Comparison of ENCODE assay signal across 9 cellular contexts in genomic region chr5:316210-317085, GRCh38. TPM values are rescaled to one million over a fixed set of nuclear protein-coding genes. Genes with fewer than 3 reads are reported as not detected.
DNase-seq lines count a peak whose midpoint lies in the region; ATAC-seq and TF ChIP-seq lines count a peak whose summit lies in the region.
"Had no signal": no experiment of that assay in that cellular context is flagged by ENCODE, and none has a peak within 500 bp of the region (broad histone marks: within the 10 kb centered on the region; RNA-seq: fewer than 3 reads in every experiment).

No MANE protein-coding gene starts in this region.

- H3K9me2 ChIP-seq in DOHH2 (replicated peaks; ENCODE audit: control insufficient read depth, low read length) (no peaks in the 10 kb centered on the region), GM23248 (ENCODE audit: insufficient read depth) (no peaks in the 10 kb centered on the region)

- no peaks in the 10 kb centered on the region for H3K36me3 Mint-ChIP-seq in activated naive CD8-positive, alpha-beta T cell treated with anti-CD3 and anti-CD28 coated beads for 36 hours
- H3K36me3 Mint-ChIP-seq in immature natural killer cell: peaks cover 0 to 7% (median 0%) of the 10 kb centered on the region in 3 donors

- no peaks in the 10 kb centered on the region for H3K27me3 ChIP-seq in DOHH2 (ENCODE audit: control insufficient read depth, low read length)
- H3K27me3 ChIP-seq in stomach: peaks cover 9 to 34% (median 32%) of the 10 kb centered on the region in 3 donors
- no peaks in the 10 kb centered on the region for H3K27me3 ChIP-seq in GM23248 (replicated peaks; ENCODE audit: insufficient read depth)

- H3K9me3 ChIP-seq in DOHH2 (ENCODE audit: control insufficient read depth, insufficient read depth, low read length) (no peaks in the 10 kb centered on the region), stomach (no peaks in the 10 kb centered on the region), GM23248 (ENCODE audit: low read depth) (no peaks in the 10 kb centered on the region)

- peaks cover 15% of the 10 kb centered on the region for H3K4me1 Mint-ChIP-seq in activated naive CD8-positive, alpha-beta T cell treated with anti-CD3 and anti-CD28 coated beads for 36 hours
- peaks cover 3 to 4% of the 10 kb centered on the region in 2 donors for H3K4me1 Mint-ChIP-seq in immature natural killer cell

- TF ChIP-seq CTCF in DOHH2 (IDR thresholded peaks at IDR 0.05; ENCODE audit: low read depth, low read length, poor library complexity, severe bottlenecking) (no peak), stomach (IDR thresholded peaks at IDR 0.05) (no peak)

- H3K27me3 Mint-ChIP-seq in activated naive CD8-positive, alpha-beta T cell treated with anti-CD3 and anti-CD28 coated beads for 36 hours: peaks cover 14% of the 10 kb centered on the region
- peaks cover 0 to 2% (median 2%) of the 10 kb centered on the region in 3 donors for H3K27me3 Mint-ChIP-seq in immature natural killer cell (ENCODE audit: low read depth in 3 of 3)

- intact Hi-C loops in stomach (cut with DNase I; ENCODE audit: low total_unique reads): no loop called here

- H3K4me2 ChIP-seq in DOHH2 (ENCODE audit: low read length) (no peak overlapping the region; the same call in 1 of the 2 replicates), GM23248 (ENCODE audit: unreplicated experiment) (no peak overlapping the region)

- peaks cover 27% of the 10 kb centered on the region for H3K36me3 ChIP-seq in DOHH2 (ENCODE audit: control insufficient read depth, low read length)
- H3K36me3 ChIP-seq in stomach: peaks cover 10 to 60% (median 59%) of the 10 kb centered on the region in 4 donors
- peaks cover 5% of the 10 kb centered on the region; the same call in 1 of the 2 replicates for H3K36me3 ChIP-seq in GM23248 (ENCODE audit: low read depth)

- H4K20me1 ChIP-seq in DOHH2 (ENCODE audit: control insufficient read depth, insufficient read depth, low read depth, low read length) (no peaks in the 10 kb centered on the region), GM23248 (ENCODE audit: insufficient read depth) (no peaks in the 10 kb centered on the region)

- peak; percentile 5 for ATAC-seq in GM19455 (IDR thresholded peaks at IDR 0.05; ENCODE audit: unreplicated experiment)
- ATAC-seq in HG03039 (IDR thresholded peaks at IDR 0.05; ENCODE audit: unreplicated experiment): peak; percentile 12

- WGBS in stomach, 5 donors: 83 to 89% (median 89%) methylated on average over 17 to 19 of the region's 19 CpGs
- WGBS in GM23248 (ENCODE audit: low coverage in 1 of 2, low lambda C conversion rate in 2 of 2, missing lambda C conversion rate in 2 of 2), 2 experiments: 82% methylated on average over 19 of the region's 19 CpGs

- in situ Hi-C loops in GM23248 (cut with MboI): loop anchor here (10.0 kb wide), 1 partner anchor 118 kb away; no protein-coding TSS in a partner anchor

- DNase-seq in activated naive CD8-positive, alpha-beta T cell treated with anti-CD3 and anti-CD28 coated beads for 36 hours: no peak
- DNase-seq in stomach (no peak), HK-2 (ENCODE audit: unreplicated experiment) (no peak), immature natural killer cell (no peak), GM23248 (no peak)

- TF ChIP-seq POLR2A in stomach (IDR thresholded peaks at IDR 0.05): no peak

- peaks cover 3% of the 10 kb centered on the region; the same call in 1 of the 2 replicates for H3F3A ChIP-seq in DOHH2 (ENCODE audit: control insufficient read depth, insufficient read depth)
- 0 out of 2 replicates have a peak, but pooled peaks cover 4% of the 10 kb centered on the region for H3F3A ChIP-seq in GM23248 (ENCODE audit: insufficient read depth)

- no peak for TF ChIP-seq EP300 in stomach (IDR thresholded peaks at IDR 0.05)

- H3K4me1 ChIP-seq in DOHH2 (ENCODE audit: control insufficient read depth, low read length) (peaks cover 64% of the 10 kb centered on the region), stomach (peaks cover 12 to 26% (median 14%) of the 10 kb centered on the region in 4 donors), GM23248 (ENCODE audit: insufficient read depth) (peaks cover 14% of the 10 kb centered on the region)

- H3K9ac ChIP-seq in GM23248: no peak overlapping the region

- H3K4me3 Mint-ChIP-seq in activated naive CD8-positive, alpha-beta T cell treated with anti-CD3 and anti-CD28 coated beads for 36 hours: no peak overlapping the region
- no peak overlapping the region for H3K4me3 Mint-ChIP-seq in immature natural killer cell
- H3K4me3 Mint-ChIP-seq: naive thymus-derived CD4-positive, alpha-beta T cell had no signal

- no peak overlapping the region for H2AFZ ChIP-seq in GM23248

- H3K27ac ChIP-seq in DOHH2 (ENCODE audit: low read depth, low read length): peak overlapping the region; percentile 72
- no peak overlapping the region for H3K27ac ChIP-seq in stomach
- no peak overlapping the region for H3K27ac ChIP-seq in GM23248

- no peaks in the 10 kb centered on the region for H3K9me3 Mint-ChIP-seq in activated naive CD8-positive, alpha-beta T cell treated with anti-CD3 and anti-CD28 coated beads for 36 hours
- no peaks in the 10 kb centered on the region for H3K9me3 Mint-ChIP-seq in immature natural killer cell
- H3K9me3 Mint-ChIP-seq: naive thymus-derived CD4-positive, alpha-beta T cell had no signal

- H3K4me3 ChIP-seq in DOHH2 (ENCODE audit: low read length): no peak overlapping the region
- H3K4me3 ChIP-seq in stomach: no peak overlapping the region
- H3K4me3 ChIP-seq in GM23248: no peak overlapping the region

- 0 out of 2 replicates have a peak, but pooled peaks cover 3% of the 10 kb centered on the region for H3K79me2 ChIP-seq in DOHH2 (ENCODE audit: control insufficient read depth, low read length)
- peaks cover 26% of the 10 kb centered on the region for H3K79me2 ChIP-seq in GM23248 (ENCODE audit: insufficient read depth)

- peak overlapping the region; percentile 58 for H3K27ac Mint-ChIP-seq in activated naive CD8-positive, alpha-beta T cell treated with anti-CD3 and anti-CD28 coated beads for 36 hours
- no peak overlapping the region for H3K27ac Mint-ChIP-seq in immature natural killer cell

RNA-seq across cellular contexts. Expression of gene AHRR, which starts 5.1 kb away (rescaled TPM):
- 10 to 100 TPM; 24.0 to 26.6 TPM for total RNA-seq in activated naive CD8-positive, alpha-beta T cell treated with anti-CD3 and anti-CD28 coated beads for 36 hours
- 10 to 100 TPM in 1 of 5 donors, 1 to 10 TPM in 2, under 1 TPM in 1, not detected in 1; 0.92 to 47.8 (median 1.3) TPM for total RNA-seq in stomach
- polyA plus RNA-seq in stomach (1 to 10 TPM in 1 of 3 donors, under 1 TPM in 2; 0.63 to 1.1 (median 0.93) TPM), immature natural killer cell (under 1 TPM in 1 of 3 donors, not detected in 2; 0.16 TPM), GM23248 (2016; fragmentation: Nextera tagmentation; extraction: Ambion mirVana) (11.9 and 13.2 TPM in 2 replicates)
- 33.7 and 40.0 TPM in 2 replicates for total RNA-seq in GM23248 (2014; rRNA removed; shearing (Covaris generic))

RNA-seq across cellular contexts. Expression of gene PDCD6, which starts 45.0 kb away (rescaled TPM):
- 100 to 1,000 TPM in 1 of 2 experiments, 10 to 100 TPM in 1; 97.3 to 102 TPM for total RNA-seq in activated naive CD8-positive, alpha-beta T cell treated with anti-CD3 and anti-CD28 coated beads for 36 hours
- 100 to 1,000 TPM in 1 of 5 donors, 10 to 100 TPM in 4; 58.5 to 105 (median 72.3) TPM for total RNA-seq in stomach
- polyA plus RNA-seq in stomach (100 to 1,000 TPM; 108 to 119 (median 117) TPM), immature natural killer cell (100 to 1,000 TPM; 209 to 392 (median 236) TPM), GM23248 (2016; fragmentation: Nextera tagmentation; extraction: Ambion mirVana) (199 and 200 TPM in 2 replicates)
- total RNA-seq in GM23248 (2014; rRNA removed; shearing (Covaris generic)): 117 and 131 TPM in 2 replicates
